In the genomic region with DNA sequence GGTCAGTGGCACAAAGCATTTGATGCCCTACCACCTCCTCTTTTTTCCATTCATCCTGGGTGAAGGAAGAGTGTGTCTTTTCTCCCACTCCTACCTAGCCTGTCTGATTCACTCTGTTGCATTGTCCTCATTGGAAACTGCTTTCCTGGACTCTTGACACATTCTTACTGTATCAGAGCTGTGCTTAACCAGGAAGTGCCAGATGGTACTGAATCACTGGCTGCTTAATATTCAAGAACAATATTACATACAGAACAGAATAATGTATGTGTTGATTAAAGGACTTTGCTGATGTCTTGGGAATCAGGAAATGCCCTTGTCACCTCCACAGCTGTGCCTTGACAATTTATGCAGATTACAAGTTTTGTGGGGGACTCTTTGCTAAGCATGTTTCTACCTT, we compare ENCODE assay signal across 16 cellular contexts. TPM values are rescaled to one million over a fixed set of nuclear protein-coding genes. Genes with fewer than 3 reads are reported as not detected.
DNase-seq lines count a peak whose midpoint lies in the region; TF ChIP-seq lines count a peak whose summit lies in the region.
"Had no signal": no experiment of that assay in that cellular context is flagged by ENCODE, and none has a peak within 500 bp of the region (broad histone marks: within the 10 kb centered on the region; RNA-seq: fewer than 3 reads in every experiment).

No MANE protein-coding gene starts in this region.

- no peaks in the 10 kb centered on the region for H3K36me3 ChIP-seq in endodermal cell (ENCODE audit: control insufficient read depth, insufficient read depth, low read length)
- no peaks in the 10 kb centered on the region for H3K36me3 ChIP-seq in tibial artery

- no peaks in the 10 kb centered on the region for H3K36me3 Mint-ChIP-seq in endodermal cell (ENCODE audit: low read depth)
- H3K36me3 Mint-ChIP-seq: naive thymus-derived CD4-positive, alpha-beta T cell; WTC11 had no signal

- no peaks in the 10 kb centered on the region for H3K27me3 Mint-ChIP-seq in endodermal cell (ENCODE audit: insufficient read depth)

- H3K27ac Mint-ChIP-seq in endodermal cell = no peak overlapping the region
- H3K27ac Mint-ChIP-seq: HFFc6; naive thymus-derived CD4-positive, alpha-beta T cell; WTC11 had no signal

- no peaks in the 10 kb centered on the region for H3K9me3 ChIP-seq in endodermal cell (ENCODE audit: control insufficient read depth, low read length)
- H3K9me3 ChIP-seq in tibial artery = no peaks in the 10 kb centered on the region

- intact Hi-C loops in tibial artery (cut with DNase I; ENCODE audit: low total_unique reads) = loop anchor here (5.0 kb wide), 1 partner anchor 448 kb away; a partner anchor contains a TSS

- H3K4me3 Mint-ChIP-seq in endodermal cell = no peak overlapping the region
- H3K4me3 Mint-ChIP-seq: HFFc6; naive thymus-derived CD4-positive, alpha-beta T cell; WTC11 had no signal

- H3K4me1 Mint-ChIP-seq in endodermal cell = peaks cover 2% of the 10 kb centered on the region

- peak; percentile 27 for DNase-seq in Daoy (ENCODE audit: low read depth)
- peak; percentile 65 for DNase-seq in NCI-H446 treated with DMSO at 0.1 percent for 48 hours (lab: John Stamatoyannopoulos, UW)
- no peak for DNase-seq in endodermal cell
- peak; percentile 14 for DNase-seq in non-pigmented ciliary epithelial cell (ENCODE audit: low read depth)
- no peak for DNase-seq in SIG-M5 (lab: John Stamatoyannopoulos, UW)
- DNase-seq in tibial artery = no peak
- no peak for DNase-seq in dedifferentiated amniotic fluid mesenchymal stem cell (ENCODE audit: extremely low spot score)
- DNase-seq: activated effector memory CD4-positive, alpha-beta T cell treated with anti-CD3 and anti-CD28 coated beads, Interleukin-2, amount 50 U/mL, for 16 hours; AML-193; HFFc6; KG1; naive thymus-derived CD4-positive, alpha-beta T cell; NCI-H1105; NCI-H345; PC-9 had no signal

- H3K9me3 Mint-ChIP-seq in endodermal cell = no peaks in the 10 kb centered on the region
- H3K9me3 Mint-ChIP-seq: HFFc6; naive thymus-derived CD4-positive, alpha-beta T cell had no signal

- H3K4me1 ChIP-seq in endodermal cell (ENCODE audit: control insufficient read depth, insufficient read depth, low read length) = no peaks in the 10 kb centered on the region
- H3K4me1 ChIP-seq in tibial artery = no peaks in the 10 kb centered on the region

- TF ChIP-seq CTCF in endodermal cell (conservative IDR thresholded peaks at IDR 0.05) (no peak), tibial artery (IDR thresholded peaks at IDR 0.05) (no peak)

- H3K27me3 ChIP-seq in endodermal cell (ENCODE audit: control insufficient read depth, insufficient read depth, low read length, poor library complexity, severe bottlenecking) = no peaks in the 10 kb centered on the region
- no peaks in the 10 kb centered on the region for H3K27me3 ChIP-seq in tibial artery

- H3K4me3 ChIP-seq in endodermal cell (ENCODE audit: low read length) = no peak overlapping the region
- no peak overlapping the region for H3K4me3 ChIP-seq in tibial artery
- H3K4me3 ChIP-seq: PC-9 had no signal

- H3K27ac ChIP-seq in endodermal cell (ENCODE audit: low read depth, low read length) (peak overlapping the region; percentile 67), tibial artery (no peak overlapping the region)
- H3K27ac ChIP-seq: PC-9 had no signal

- H3K9ac ChIP-seq in endodermal cell (ENCODE audit: extremely low read depth, low read length, poor library complexity, severe bottlenecking) = no peak overlapping the region

RNA-seq across cellular contexts. Expression of a gene that starts 44.4 kb away (rescaled TPM):
- 18.1 and 21.6 TPM in 2 replicates for total RNA-seq in Daoy (2014; rRNA removed; shearing (Covaris generic))
- total RNA-seq in endodermal cell = 10 to 100 TPM in 1 of 2 donors, 1 to 10 TPM in 1; 9.8 to 22.6 TPM
- 22.6 TPM for polyA plus RNA-seq in endodermal cell (2013, experiment 1 of 2)
- polyA plus RNA-seq in endodermal cell (2013, experiment 2 of 2) = 20.9 TPM

Comparison
In these comparisons a context has a peak if more than half of its experiments do, and no peak if none do; other contexts are left out.
1. DNase-seq: peak in Daoy (single experiment), NCI-H446 treated with DMSO at 0.1 percent for 48 hours (single experiment) and non-pigmented ciliary epithelial cell (single experiment); none in endodermal cell (single experiment), SIG-M5 (single experiment), tibial artery (0 of 2) and dedifferentiated amniotic fluid mesenchymal stem cell (single experiment).